8 cellular contexts compared by ENCODE assay signal in the genomic region with DNA sequence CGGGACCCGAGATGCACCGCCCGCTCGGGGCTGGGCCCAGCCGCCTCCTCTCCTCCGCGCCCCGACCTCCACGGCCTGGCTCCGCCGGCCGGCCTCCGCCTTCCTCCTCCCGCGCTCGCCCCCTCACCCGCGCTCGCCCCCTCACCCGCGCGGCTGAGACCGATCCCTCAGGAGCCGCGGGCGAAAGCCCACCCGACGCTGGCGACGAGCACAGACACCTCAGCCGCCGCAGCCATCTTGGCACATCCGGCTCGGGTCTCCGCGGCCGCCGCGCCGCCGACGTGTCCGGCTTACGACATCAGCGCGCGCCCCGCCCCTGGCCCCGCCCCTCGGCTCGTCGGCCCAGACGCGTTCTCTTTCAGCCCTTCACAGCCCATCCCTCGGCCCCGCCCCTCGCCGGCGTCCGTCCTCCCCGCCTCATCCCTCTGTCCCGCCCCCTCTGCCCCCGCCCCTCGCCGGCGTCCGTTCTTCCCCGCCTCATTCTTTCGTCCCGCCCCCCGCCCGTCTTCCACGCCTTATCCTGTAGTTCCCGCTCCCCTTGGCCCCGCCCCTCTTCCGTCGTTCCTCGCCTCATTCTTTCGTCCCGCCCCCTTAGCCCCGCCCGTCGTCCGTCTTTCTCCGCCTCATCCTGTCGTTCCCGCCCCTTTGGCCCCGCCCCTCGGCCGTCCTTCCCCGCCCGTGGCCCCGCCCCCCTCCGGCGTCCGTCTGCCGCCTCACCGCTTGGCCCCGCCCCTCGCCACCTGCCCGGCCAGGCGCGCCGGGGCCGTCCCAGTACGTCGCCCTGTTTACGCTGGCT. TPM values are rescaled to one million over a fixed set of nuclear protein-coding genes. Genes with fewer than 3 reads are reported as not detected.
DNase-seq lines count a peak whose midpoint lies in the region; ATAC-seq and TF ChIP-seq lines count a peak whose summit lies in the region.

A gene with protein sequence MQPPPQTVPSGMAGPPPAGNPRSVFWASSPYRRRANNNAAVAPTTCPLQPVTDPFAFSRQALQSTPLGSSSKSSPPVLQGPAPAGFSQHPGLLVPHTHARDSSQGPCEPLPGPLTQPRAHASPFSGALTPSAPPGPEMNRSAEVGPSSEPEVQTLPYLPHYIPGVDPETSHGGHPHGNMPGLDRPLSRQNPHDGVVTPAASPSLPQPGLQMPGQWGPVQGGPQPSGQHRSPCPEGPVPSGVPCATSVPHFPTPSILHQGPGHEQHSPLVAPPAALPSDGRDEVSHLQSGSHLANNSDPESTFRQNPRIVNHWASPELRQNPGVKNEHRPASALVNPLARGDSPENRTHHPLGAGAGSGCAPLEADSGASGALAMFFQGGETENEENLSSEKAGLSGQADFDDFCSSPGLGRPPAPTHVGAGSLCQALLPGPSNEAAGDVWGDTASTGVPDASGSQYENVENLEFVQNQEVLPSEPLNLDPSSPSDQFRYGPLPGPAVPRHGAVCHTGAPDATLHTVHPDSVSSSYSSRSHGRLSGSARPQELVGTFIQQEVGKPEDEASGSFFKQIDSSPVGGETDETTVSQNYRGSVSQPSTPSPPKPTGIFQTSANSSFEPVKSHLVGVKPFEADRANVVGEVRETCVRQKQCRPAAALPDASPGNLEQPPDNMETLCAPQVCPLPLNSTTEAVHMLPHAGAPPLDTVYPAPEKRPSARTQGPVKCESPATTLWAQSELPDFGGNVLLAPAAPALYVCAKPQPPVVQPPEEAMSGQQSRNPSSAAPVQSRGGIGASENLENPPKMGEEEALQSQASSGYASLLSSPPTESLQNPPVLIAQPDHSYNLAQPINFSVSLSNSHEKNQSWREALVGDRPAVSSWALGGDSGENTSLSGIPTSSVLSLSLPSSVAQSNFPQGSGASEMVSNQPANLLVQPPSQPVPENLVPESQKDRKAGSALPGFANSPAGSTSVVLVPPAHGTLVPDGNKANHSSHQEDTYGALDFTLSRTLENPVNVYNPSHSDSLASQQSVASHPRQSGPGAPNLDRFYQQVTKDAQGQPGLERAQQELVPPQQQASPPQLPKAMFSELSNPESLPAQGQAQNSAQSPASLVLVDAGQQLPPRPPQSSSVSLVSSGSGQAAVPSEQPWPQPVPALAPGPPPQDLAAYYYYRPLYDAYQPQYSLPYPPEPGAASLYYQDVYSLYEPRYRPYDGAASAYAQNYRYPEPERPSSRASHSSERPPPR (N-terminal part only) (minus strand): TSS at position 248 of the 796 bp plus-strand sequence. CDS start 5,425 bp downstream, outside the sequence.

- H3K79me2 ChIP-seq in Loucy (ENCODE audit: insufficient read depth, low read length), result peaks cover 48% of the 10 kb centered on the region

- ATAC-seq in RWPE2 (ENCODE audit: low read depth) (peak; percentile 47), natural killer cell (peak; percentile 67 to 87 (median 71))

- H3K9ac ChIP-seq in Loucy (ENCODE audit: low read depth, low read length, poor library complexity, severe bottlenecking), result peak within 1 kb of the TSS; percentile 91

- H3K4me1 Mint-ChIP-seq in activated T-helper 2 cell treated with anti-CD3 and anti-CD28 coated beads, Interferon-gamma antibody, Interleukin-2, Interleukin-4, amounts not matched to agents 10 μg/mL and 5 μg/mL and 100 μg/mL, durations not matched to agents 14 hours and 24 hours and 36 hours (ENCODE audit: low read depth), result peaks cover 18% of the 10 kb centered on the region
- peaks cover 22 to 36% of the 10 kb centered on the region in 2 donors for H3K4me1 Mint-ChIP-seq in natural killer cell

- H3K36me3 ChIP-seq in H7 (replicated peaks; ENCODE audit: control insufficient read depth, insufficient read depth, low read length), result peaks cover 2% of the 10 kb centered on the region
- H3K36me3 ChIP-seq in Loucy (ENCODE audit: insufficient read depth, low read length), result no peaks in the 10 kb centered on the region; the same call in 1 of the 2 replicates
- peaks cover 25% of the 10 kb centered on the region for H3K36me3 ChIP-seq in RWPE2 (ENCODE audit: low read depth)

- H2AFZ ChIP-seq in Loucy (ENCODE audit: low read length), result peak within 1 kb of the TSS; percentile 89

- H3K27ac ChIP-seq in RWPE2 (ENCODE audit: poor library complexity, severe bottlenecking), result peak within 1 kb of the TSS; percentile 82

- H3K27ac Mint-ChIP-seq in activated T-helper 2 cell treated with anti-CD3 and anti-CD28 coated beads, Interferon-gamma antibody, Interleukin-2, Interleukin-4, amounts not matched to agents 10 μg/mL and 5 μg/mL and 100 μg/mL, durations not matched to agents 14 hours and 24 hours and 36 hours, result peak within 1 kb of the TSS; percentile 98
- H3K27ac Mint-ChIP-seq in natural killer cell, result peak within 1 kb of the TSS; percentile 95 to 100

- H3K4me3 Mint-ChIP-seq in activated T-helper 2 cell treated with anti-CD3 and anti-CD28 coated beads, Interferon-gamma antibody, Interleukin-2, Interleukin-4, amounts not matched to agents 10 μg/mL and 5 μg/mL and 100 μg/mL, durations not matched to agents 14 hours and 24 hours and 36 hours (ENCODE audit: low read depth), result peak within 1 kb of the TSS; percentile 98
- H3K4me3 Mint-ChIP-seq in natural killer cell, result peak within 1 kb of the TSS; percentile 98

- no peaks in the 10 kb centered on the region for H3K9me2 ChIP-seq in Loucy (replicated peaks; ENCODE audit: low read depth, low read length)

- H3K27me3 Mint-ChIP-seq in activated T-helper 2 cell treated with anti-CD3 and anti-CD28 coated beads, Interferon-gamma antibody, Interleukin-2, Interleukin-4, amounts not matched to agents 10 μg/mL and 5 μg/mL and 100 μg/mL, durations not matched to agents 14 hours and 24 hours and 36 hours (ENCODE audit: low read depth), result no peaks in the 10 kb centered on the region
- H3K27me3 Mint-ChIP-seq in natural killer cell (ENCODE audit: low read depth in 2 of 2), result peaks cover 0 to 2% of the 10 kb centered on the region in 2 donors

- H3K27me3 ChIP-seq in H7 (ENCODE audit: control insufficient read depth, insufficient read depth, low read length), result no peaks in the 10 kb centered on the region
- H3K27me3 ChIP-seq in Loucy (ENCODE audit: insufficient read depth, low read length, poor library complexity, severe bottlenecking), result no peaks in the 10 kb centered on the region
- H3K27me3 ChIP-seq in RWPE2 (ENCODE audit: insufficient read depth, poor library complexity, severe bottlenecking), result no peaks in the 10 kb centered on the region

- H3K9me3 ChIP-seq in Loucy (ENCODE audit: insufficient read depth, low read depth, low read length), result no peaks in the 10 kb centered on the region
- no peaks in the 10 kb centered on the region for H3K9me3 ChIP-seq in RWPE2 (ENCODE audit: severe bottlenecking)

- intact Hi-C loops in activated T-helper 2 cell treated with anti-CD3 and anti-CD28 coated beads, Interferon-gamma antibody, Interleukin-2, Interleukin-4, amounts not matched to agents 10 μg/mL and 5 μg/mL and 100 μg/mL, durations not matched to agents 14 hours and 24 hours and 36 hours (cut with micrococcal nuclease), result loop anchor here (2.0 to 10.0 kb wide), 5 partner anchors 46 to 238 kb away; a partner anchor contains a TSS
- intact Hi-C loops in natural killer cell (cut with micrococcal nuclease), result loop anchor here (2.0 kb wide), 1 partner anchor 364 kb away; no protein-coding TSS in a partner anchor

- peaks cover 2% of the 10 kb centered on the region; the same call in 1 of the 2 replicates for H3F3A ChIP-seq in Loucy (ENCODE audit: low read depth)

- peak within 1 kb of the TSS; percentile 87 for H3K4me3 ChIP-seq in H7 (ENCODE audit: insufficient read depth, low read depth, low read length)
- H3K4me3 ChIP-seq in Loucy (ENCODE audit: low read length, poor library complexity, severe bottlenecking), result peak within 1 kb of the TSS; percentile 89
- peak within 1 kb of the TSS; percentile 71 for H3K4me3 ChIP-seq in RWPE2 (ENCODE audit: severe bottlenecking)

- H3K9me3 Mint-ChIP-seq in activated T-helper 2 cell treated with anti-CD3 and anti-CD28 coated beads, Interferon-gamma antibody, Interleukin-2, Interleukin-4, amounts not matched to agents 10 μg/mL and 5 μg/mL and 100 μg/mL, durations not matched to agents 14 hours and 24 hours and 36 hours, result no peaks in the 10 kb centered on the region
- H3K9me3 Mint-ChIP-seq in natural killer cell, result no peaks in the 10 kb centered on the region

- peak within 1 kb of the TSS; percentile 100 for H3K4me2 ChIP-seq in Loucy (ENCODE audit: low read depth, low read length, poor library complexity, severe bottlenecking)

- no peak for TF ChIP-seq CTCF in Loucy (conservative IDR thresholded peaks at IDR 0.05; ENCODE audit: low read length)
- no peak for TF ChIP-seq CTCF in RWPE2 (IDR thresholded peaks at IDR 0.05; ENCODE audit: poor library complexity, severe bottlenecking)
- TF ChIP-seq CTCF in natural killer cell (IDR thresholded peaks at IDR 0.05), result no peak

- DNase-seq in EL, result peak; percentile 98
- DNase-seq in H7, result peak; percentile 99
- peak; percentile 99 for DNase-seq in RWPE2 (ENCODE audit: low spot score)
- peak; percentile 98 for DNase-seq in activated T-helper 2 cell treated with anti-CD3 and anti-CD28 coated beads, Interferon-gamma antibody, Interleukin-2, Interleukin-4, amounts not matched to agents 10 μg/mL and 5 μg/mL and 100 μg/mL, durations not matched to agents 14 hours and 24 hours and 36 hours (ENCODE audit: low spot score)
- peak; percentile 98 for DNase-seq in fibroblast of peridontal ligament (ENCODE audit: extremely low read depth)
- DNase-seq in natural killer cell, result peak; percentile 99
- peak; percentile 98 to 100 (median 100) for DNase-seq in stimulated activated naive CD4-positive, alpha-beta T cell (lab: John Stamatoyannopoulos, UW)

- H4K20me1 ChIP-seq in Loucy (ENCODE audit: insufficient read depth, low read length, poor library complexity, severe bottlenecking), result peaks cover 54% of the 10 kb centered on the region

- H3K4me1 ChIP-seq in Loucy (ENCODE audit: insufficient read depth, low read length, poor library complexity, severe bottlenecking) (peaks cover 21% of the 10 kb centered on the region), RWPE2 (ENCODE audit: insufficient read depth, poor library complexity, severe bottlenecking) (peaks cover 10% of the 10 kb centered on the region)

- H3K36me3 Mint-ChIP-seq in activated T-helper 2 cell treated with anti-CD3 and anti-CD28 coated beads, Interferon-gamma antibody, Interleukin-2, Interleukin-4, amounts not matched to agents 10 μg/mL and 5 μg/mL and 100 μg/mL, durations not matched to agents 14 hours and 24 hours and 36 hours (ENCODE audit: low read depth), result peaks cover 16% of the 10 kb centered on the region
- no peaks in the 10 kb centered on the region for H3K36me3 Mint-ChIP-seq in natural killer cell

RNA-seq across cellular contexts. Expression of the gene that starts here (rescaled TPM):
- total RNA-seq in H7 (2014; rRNA removed; shearing (Covaris generic)), result 17.7 and 23.2 TPM in 2 replicates
- 74.5 and 77.5 TPM in 2 replicates for total RNA-seq in activated T-helper 2 cell treated with anti-CD3 and anti-CD28 coated beads, Interferon-gamma antibody, Interleukin-2, Interleukin-4, amounts not matched to agents 10 μg/mL and 5 μg/mL and 100 μg/mL, durations not matched to agents 14 hours and 24 hours and 36 hours
- 10 to 100 TPM; 84.3 to 89.0 (median 87.1) TPM for total RNA-seq in natural killer cell

Comparison
In these comparisons a context has a peak if more than half of its experiments do, and no peak if none do; other contexts are left out.
1. Peak in every context shown above with its lines: DNase-seq, ATAC-seq, H3K4me3 ChIP-seq and H3K27ac ChIP-seq.